ENCODE assay signal across 18 cellular contexts in the genomic region with DNA sequence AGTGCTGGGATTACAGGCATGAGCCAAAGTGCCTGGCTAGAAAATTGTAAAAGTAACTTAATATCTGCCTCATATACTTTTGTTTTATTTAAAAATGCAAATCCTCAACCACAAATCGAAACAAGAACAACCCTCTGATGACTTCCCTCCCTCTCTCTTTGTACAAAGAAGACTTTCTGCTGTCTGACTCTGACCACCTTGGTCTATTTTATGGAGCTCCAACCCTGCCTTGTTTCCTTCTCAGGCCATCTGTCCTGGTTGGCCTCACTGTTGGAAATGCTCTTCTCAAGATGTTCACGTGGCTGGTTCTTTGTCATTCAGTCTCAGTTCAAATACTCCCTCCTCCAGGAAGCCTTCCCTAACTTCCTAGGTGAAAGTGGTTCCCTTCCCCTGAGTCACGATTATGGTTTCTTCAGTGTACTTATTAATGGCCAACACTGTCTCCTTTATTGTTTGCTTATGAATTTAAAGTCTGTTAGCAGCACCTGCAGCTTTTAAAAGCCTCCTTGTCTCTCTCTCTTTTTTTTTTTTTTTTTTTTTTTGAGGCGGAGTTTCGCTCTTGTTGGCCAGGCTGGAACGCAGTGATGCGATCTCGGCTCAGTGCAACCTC.
DNase-seq lines count a peak whose midpoint lies in the region; ATAC-seq and TF ChIP-seq lines count a peak whose summit lies in the region.
"Had no signal": no experiment of that assay in that cellular context is flagged by ENCODE, and none has a peak within 500 bp of the region (broad histone marks: within the 10 kb centered on the region; RNA-seq: fewer than 3 reads in every experiment).

No MANE protein-coding gene starts in this region.

- H3K9me3 Mint-ChIP-seq in GM23338, result peaks cover 5% of the 10 kb centered on the region
- peaks cover 4% of the 10 kb centered on the region for H3K9me3 Mint-ChIP-seq in WTC11
- H3K9me3 Mint-ChIP-seq in neural crest cell, result peaks cover 3% of the 10 kb centered on the region

- no peaks in the 10 kb centered on the region for H3K36me3 ChIP-seq in GM23338 (ENCODE audit: insufficient read depth)
- H3K36me3 ChIP-seq: BE2C, Peyer's patch had no signal

- TF ChIP-seq CTCF in GM23338 (conservative IDR thresholded peaks at IDR 0.05; ENCODE audit: low read depth in 2 of 2) (no peak), WTC11 (IDR thresholded peaks at IDR 0.05) (no peak), neural crest cell (conservative IDR thresholded peaks at IDR 0.05) (no peak)

- H3K79me2 ChIP-seq in GM23338 (replicated peaks; ENCODE audit: insufficient read depth), result no peaks in the 10 kb centered on the region

- H3K4me3 Mint-ChIP-seq in GM23338 (no peak overlapping the region), WTC11 (no peak overlapping the region), neural crest cell (no peak overlapping the region)
- H3K4me3 Mint-ChIP-seq: CD4-positive, alpha-beta memory T cell; T-helper 1 cell treated with Interleukin-12 subunit alpha and Interleukin-12 subunit beta and Interleukin-4 antibody, amounts not matched to agents 30 μg/mL and 1 μg/mL, for 36 hours had no signal

- H3K4me3 ChIP-seq in GM23338, result no peak overlapping the region
- H3K4me3 ChIP-seq: Peyer's patch had no signal

- H3K36me3 Mint-ChIP-seq in GM23338 (ENCODE audit: low read depth) (peaks cover 5% of the 10 kb centered on the region; the same call in 2 of the 3 replicates), WTC11 (peaks cover 4% of the 10 kb centered on the region; the same call in 1 of the 2 replicates), neural crest cell (ENCODE audit: low read depth) (peaks cover 3% of the 10 kb centered on the region)
- H3K36me3 Mint-ChIP-seq: CD4-positive, alpha-beta memory T cell had no signal

- CTCF ChIA-PET in WTC11 (lab: Charles Lee), result interaction anchor here (0.6 to 0.7 kb wide), 2 partner anchors 153 to 1963 kb away, joined by 3 read pairs; no protein-coding TSS in a partner anchor

- POLR2A ChIA-PET in WTC11 (lab: Charles Lee), result no interaction called here

- peaks cover 15% of the 10 kb centered on the region for H3K4me1 Mint-ChIP-seq in GM23338
- peaks cover 23% of the 10 kb centered on the region for H3K4me1 Mint-ChIP-seq in WTC11
- H3K4me1 Mint-ChIP-seq in neural crest cell, result peaks cover 30% of the 10 kb centered on the region

- H3K27ac ChIP-seq in GM23338 (ENCODE audit: low read depth), result no peak overlapping the region
- H3K27ac ChIP-seq: HL-60, Peyer's patch had no signal

- H3K9me2 ChIP-seq in GM23338 (ENCODE audit: insufficient read depth), result no peaks in the 10 kb centered on the region

- H2AFZ ChIP-seq in GM23338, result peak overlapping the region; percentile 73; the same call in 1 of the 2 replicates

- ATAC-seq in GM23338 (no peak), WTC11 (peak; percentile 41), HG03025 (IDR thresholded peaks at IDR 0.05; ENCODE audit: low FRiP score, unreplicated experiment) (no peak)

- H3K27me3 Mint-ChIP-seq in GM23338 (ENCODE audit: insufficient read depth, low read depth, poor library complexity) (peaks cover 1% of the 10 kb centered on the region), WTC11 (ENCODE audit: low read depth) (no peaks in the 10 kb centered on the region), neural crest cell (ENCODE audit: low read depth) (no peaks in the 10 kb centered on the region)

- DNase-seq in GM23338 (ENCODE audit: low spot score), result no peak
- DNase-seq in NAMALWA (ENCODE audit: low spot score), result peak; percentile 15
- DNase-seq in WTC11 (ENCODE audit: low spot score), result no peak
- no peak for DNase-seq in neural crest cell (ENCODE audit: low read depth, low spot score)
- no peak for DNase-seq in iPS-NIHi11 (ENCODE audit: low spot score)
- no peak for DNase-seq in KG1 (lab: John Stamatoyannopoulos, UW)
- DNase-seq: BE2C; CD4-positive, alpha-beta memory T cell; EL; MV-4-11; NCI-H1436; NCI-H2081 treated with DMSO at 0.1 percent for 48 hours; NCI-H226; Peyer's patch; Right ventricle myocardium superior had no signal

- H3K27ac Mint-ChIP-seq in GM23338, result no peak overlapping the region
- H3K27ac Mint-ChIP-seq in WTC11, result peak overlapping the region; percentile 95
- H3K27ac Mint-ChIP-seq in neural crest cell (ENCODE audit: unreplicated experiment), result peak overlapping the region; percentile 79
- H3K27ac Mint-ChIP-seq: CD4-positive, alpha-beta memory T cell; T-helper 1 cell treated with Interleukin-12 subunit alpha and Interleukin-12 subunit beta and Interleukin-4 antibody, amounts not matched to agents 30 μg/mL and 1 μg/mL, for 36 hours had no signal

- H4K20me1 ChIP-seq in GM23338 (replicated peaks; ENCODE audit: insufficient read depth), result no peaks in the 10 kb centered on the region

- no peaks in the 10 kb centered on the region for H3F3A ChIP-seq in GM23338 (replicated peaks; ENCODE audit: low read depth)

- H3K27me3 ChIP-seq in GM23338 (ENCODE audit: insufficient read depth), result no peaks in the 10 kb centered on the region
- H3K27me3 ChIP-seq: BE2C, Peyer's patch had no signal

- no peak overlapping the region for H3K4me2 ChIP-seq in GM23338

- H3K4me1 ChIP-seq in GM23338 (ENCODE audit: insufficient read depth), result peaks cover 11% of the 10 kb centered on the region; the same call in 1 of the 2 replicates
- H3K4me1 ChIP-seq: BE2C, Peyer's patch had no signal

TF ChIP-seq in WTC11, 78 proteins besides CTCF, POLR2A, EP300 and RAD21:
- TF ChIP-seq TEAD1 (CRISPR knock-in tag; IDR thresholded peaks at IDR 0.05), result no peak
- TF ChIP-seq NR3C1 (CRISPR knock-in tag; conservative IDR thresholded peaks at IDR 0.05; ENCODE audit: low read depth), result no peak
- TF ChIP-seq, protein P1, sequence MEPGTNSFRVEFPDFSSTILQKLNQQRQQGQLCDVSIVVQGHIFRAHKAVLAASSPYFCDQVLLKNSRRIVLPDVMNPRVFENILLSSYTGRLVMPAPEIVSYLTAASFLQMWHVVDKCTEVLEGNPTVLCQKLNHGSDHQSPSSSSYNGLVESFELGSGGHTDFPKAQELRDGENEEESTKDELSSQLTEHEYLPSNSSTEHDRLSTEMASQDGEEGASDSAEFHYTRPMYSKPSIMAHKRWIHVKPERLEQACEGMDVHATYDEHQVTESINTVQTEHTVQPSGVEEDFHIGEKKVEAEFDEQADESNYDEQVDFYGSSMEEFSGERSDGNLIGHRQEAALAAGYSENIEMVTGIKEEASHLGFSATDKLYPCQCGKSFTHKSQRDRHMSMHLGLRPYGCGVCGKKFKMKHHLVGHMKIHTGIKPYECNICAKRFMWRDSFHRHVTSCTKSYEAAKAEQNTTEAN (CRISPR knock-in tag; IDR thresholded peaks at IDR 0.05), result no peak
- TF ChIP-seq NR2C2 (CRISPR knock-in tag; IDR thresholded peaks at IDR 0.05), result no peak
- TF ChIP-seq, protein P2, sequence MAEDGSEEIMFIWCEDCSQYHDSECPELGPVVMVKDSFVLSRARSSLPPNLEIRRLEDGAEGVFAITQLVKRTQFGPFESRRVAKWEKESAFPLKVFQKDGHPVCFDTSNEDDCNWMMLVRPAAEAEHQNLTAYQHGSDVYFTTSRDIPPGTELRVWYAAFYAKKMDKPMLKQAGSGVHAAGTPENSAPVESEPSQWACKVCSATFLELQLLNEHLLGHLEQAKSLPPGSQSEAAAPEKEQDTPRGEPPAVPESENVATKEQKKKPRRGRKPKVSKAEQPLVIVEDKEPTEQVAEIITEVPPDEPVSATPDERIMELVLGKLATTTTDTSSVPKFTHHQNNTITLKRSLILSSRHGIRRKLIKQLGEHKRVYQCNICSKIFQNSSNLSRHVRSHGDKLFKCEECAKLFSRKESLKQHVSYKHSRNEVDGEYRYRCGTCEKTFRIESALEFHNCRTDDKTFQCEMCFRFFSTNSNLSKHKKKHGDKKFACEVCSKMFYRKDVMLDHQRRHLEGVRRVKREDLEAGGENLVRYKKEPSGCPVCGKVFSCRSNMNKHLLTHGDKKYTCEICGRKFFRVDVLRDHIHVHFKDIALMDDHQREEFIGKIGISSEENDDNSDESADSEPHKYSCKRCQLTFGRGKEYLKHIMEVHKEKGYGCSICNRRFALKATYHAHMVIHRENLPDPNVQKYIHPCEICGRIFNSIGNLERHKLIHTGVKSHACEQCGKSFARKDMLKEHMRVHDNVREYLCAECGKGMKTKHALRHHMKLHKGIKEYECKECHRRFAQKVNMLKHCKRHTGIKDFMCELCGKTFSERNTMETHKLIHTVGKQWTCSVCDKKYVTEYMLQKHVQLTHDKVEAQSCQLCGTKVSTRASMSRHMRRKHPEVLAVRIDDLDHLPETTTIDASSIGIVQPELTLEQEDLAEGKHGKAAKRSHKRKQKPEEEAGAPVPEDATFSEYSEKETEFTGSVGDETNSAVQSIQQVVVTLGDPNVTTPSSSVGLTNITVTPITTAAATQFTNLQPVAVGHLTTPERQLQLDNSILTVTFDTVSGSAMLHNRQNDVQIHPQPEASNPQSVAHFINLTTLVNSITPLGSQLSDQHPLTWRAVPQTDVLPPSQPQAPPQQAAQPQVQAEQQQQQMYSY (CRISPR knock-in tag; IDR thresholded peaks at IDR 0.05), result no peak
- TF ChIP-seq, protein P3, sequence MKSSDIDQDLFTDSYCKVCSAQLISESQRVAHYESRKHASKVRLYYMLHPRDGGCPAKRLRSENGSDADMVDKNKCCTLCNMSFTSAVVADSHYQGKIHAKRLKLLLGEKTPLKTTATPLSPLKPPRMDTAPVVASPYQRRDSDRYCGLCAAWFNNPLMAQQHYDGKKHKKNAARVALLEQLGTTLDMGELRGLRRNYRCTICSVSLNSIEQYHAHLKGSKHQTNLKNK (CRISPR knock-in tag; IDR thresholded peaks at IDR 0.05), result no peak
- TF ChIP-seq, protein P4, sequence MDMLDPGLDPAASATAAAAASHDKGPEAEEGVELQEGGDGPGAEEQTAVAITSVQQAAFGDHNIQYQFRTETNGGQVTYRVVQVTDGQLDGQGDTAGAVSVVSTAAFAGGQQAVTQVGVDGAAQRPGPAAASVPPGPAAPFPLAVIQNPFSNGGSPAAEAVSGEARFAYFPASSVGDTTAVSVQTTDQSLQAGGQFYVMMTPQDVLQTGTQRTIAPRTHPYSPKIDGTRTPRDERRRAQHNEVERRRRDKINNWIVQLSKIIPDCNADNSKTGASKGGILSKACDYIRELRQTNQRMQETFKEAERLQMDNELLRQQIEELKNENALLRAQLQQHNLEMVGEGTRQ (CRISPR knock-in tag; IDR thresholded peaks at IDR 0.05), result peak; percentile 68
